21 cellular contexts compared by ENCODE assay signal in genomic region chr6:153727910-153728309, GRCh38.
DNase-seq lines count a peak whose midpoint lies in the region; FAIRE-seq and TF ChIP-seq lines count a peak whose summit lies in the region.
"Had no signal": no experiment of that assay in that cellular context is flagged by ENCODE, and none has a peak within 500 bp of the region (broad histone marks: within the 10 kb centered on the region; RNA-seq: fewer than 3 reads in every experiment).

No MANE protein-coding gene starts in this region.

- H4K5ac ChIP-seq in mesendoderm (ENCODE audit: low read length): no peak overlapping the region

- no peak overlapping the region for H3K27ac ChIP-seq in mesendoderm (ENCODE audit: low read depth, low read length)
- H3K27ac ChIP-seq: gastrocnemius medialis, tibial artery had no signal

- H2BK120ac ChIP-seq in mesendoderm (ENCODE audit: low read depth, low read length): no peak overlapping the region

- no peak overlapping the region for H3K23ac ChIP-seq in mesendoderm (ENCODE audit: low read length)

- no peak overlapping the region for H3K18ac ChIP-seq in mesendoderm (ENCODE audit: low read length)

- no peak overlapping the region for H4K8ac ChIP-seq in mesendoderm (ENCODE audit: low read depth, low read length)

- no peak for FAIRE-seq in bronchial epithelial cell (lab: Jason Lieb, UNC)
- FAIRE-seq: H1, kidney had no signal

- H3K36me3 ChIP-seq in bronchial epithelial cell (ENCODE audit: control insufficient read depth, insufficient read depth, low read length) (no peaks in the 10 kb centered on the region), mesendoderm (ENCODE audit: control insufficient read depth, insufficient read depth, low read length) (no peaks in the 10 kb centered on the region)
- H3K36me3 ChIP-seq: gastrocnemius medialis, MG63, tibial artery had no signal

- no peak overlapping the region for H3K4me2 ChIP-seq in mesendoderm (ENCODE audit: low read length)

- no peaks in the 10 kb centered on the region for H3K79me1 ChIP-seq in mesendoderm (ENCODE audit: low read length)

- no peak overlapping the region for H3K56ac ChIP-seq in mesendoderm (ENCODE audit: low read length)

- H3K27me3 ChIP-seq in bronchial epithelial cell (ENCODE audit: control insufficient read depth, insufficient read depth, low read length) (no peaks in the 10 kb centered on the region), mesendoderm (ENCODE audit: insufficient read depth, low read length, poor library complexity) (no peaks in the 10 kb centered on the region)
- H3K27me3 ChIP-seq: gastrocnemius medialis, MG63, tibial artery had no signal

- no peak overlapping the region for H3K4ac ChIP-seq in mesendoderm (ENCODE audit: low read depth, low read length)

- H2BK5ac ChIP-seq in mesendoderm (ENCODE audit: low read length): no peak overlapping the region

- H3K4me3 ChIP-seq in bronchial epithelial cell (ENCODE audit: low read depth, low read length) (no peak overlapping the region), mesendoderm (ENCODE audit: low read length) (no peak overlapping the region)
- H3K4me3 ChIP-seq: gastrocnemius medialis, lung, MG63, tibial artery had no signal

- no peak overlapping the region for H2BK15ac ChIP-seq in mesendoderm (replicated peaks; ENCODE audit: low read depth)

- H2AK5ac ChIP-seq in mesendoderm (ENCODE audit: low read length): no peak overlapping the region

- H3K4me1 ChIP-seq in mesendoderm (ENCODE audit: control insufficient read depth, low read depth, low read length): no peaks in the 10 kb centered on the region
- H3K4me1 ChIP-seq: gastrocnemius medialis, tibial artery had no signal

- DNase-seq in EL: peak; percentile 12
- peak; percentile 76 for DNase-seq in M059J (ENCODE audit: low read depth)
- peak; percentile 21 for DNase-seq in bronchial epithelial cell (ENCODE audit: low read depth)
- peak; percentile 69 for DNase-seq in mesendoderm
- DNase-seq in nucleus accumbens (lab: John Stamatoyannopoulos, UW): no peak
- no peak for DNase-seq in NCI-H187 treated with DMSO at 0.1 percent for 48 hours (lab: John Stamatoyannopoulos, UW)
- DNase-seq in ureter (ENCODE audit: low spot score): no peak
- DNase-seq in central memory CD4-positive, alpha-beta T cell: no peak
- DNase-seq: activated naive CD4-positive, alpha-beta T cell treated with Interleukin-2 at 50 U/mL for 16 hours; activated T-cell treated with anti-CD3 and anti-CD28 coated beads, Interleukin-2, amount 50 U/mL, for 4 hours; amniotic stem cell; DMS79 treated with DMSO at 0.1 percent for 48 hours; gastrocnemius medialis; MG63; SIG-M5; stimulated activated CD4-positive, alpha-beta T cell treated with anti-CD3 and anti-CD28 coated beads, Interleukin-12 subunit alpha, Interleukin-12 subunit beta, amount 100 ng/mL, for 4 hours; stimulated activated naive CD8-positive, alpha-beta T cell treated with anti-CD3 and anti-CD28 coated beads, Interleukin-15, amount 100 ng/mL, for 72 hours; tibial artery had no signal

- TF ChIP-seq CTCF in bronchial epithelial cell (IDR thresholded peaks at IDR 0.05; ENCODE audit: insufficient read depth, low read length, severe bottlenecking): no peak

- no CpG with 5 or more reads among the region's 1 CpG for WGBS in mesendoderm (ENCODE audit: extremely low coverage, insufficient coverage, low lambda C conversion rate)

- H3K79me2 ChIP-seq in mesendoderm (ENCODE audit: control insufficient read depth, insufficient read depth, low read length): no peaks in the 10 kb centered on the region

- no peak overlapping the region for H3K9ac ChIP-seq in mesendoderm (ENCODE audit: low read length)

Comparison
In these comparisons a context has a peak if more than half of its experiments do, and no peak if none do; other contexts are left out.
1. DNase-seq: peak in EL (single experiment), M059J (single experiment), bronchial epithelial cell (single experiment) and mesendoderm (single experiment); none in nucleus accumbens (0 of 56), NCI-H187 treated with DMSO at 0.1 percent for 48 hours (single experiment), ureter (single experiment) and central memory CD4-positive, alpha-beta T cell (single experiment).